Comparison of ENCODE assay signal across 18 cellular contexts in the genomic region with DNA sequence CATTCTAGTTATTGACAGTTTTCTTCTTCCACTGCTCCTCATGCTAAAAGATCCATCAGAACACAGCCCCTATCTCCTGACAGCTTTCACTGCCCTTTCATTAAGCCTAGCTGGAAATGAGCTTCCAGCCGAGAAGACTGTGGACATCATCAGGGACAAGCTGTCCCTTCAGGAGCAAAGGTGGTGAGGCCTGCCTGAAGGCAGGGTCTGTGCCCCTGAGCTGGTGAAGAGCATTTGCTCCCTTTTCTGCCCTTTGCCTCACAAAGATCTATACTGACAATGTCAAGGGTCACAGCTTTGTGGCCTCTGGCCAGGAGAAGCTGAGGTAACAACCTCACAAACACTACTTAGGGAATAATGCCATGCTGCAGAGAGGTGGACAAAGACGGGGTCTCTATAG.
"Had no signal": no experiment of that assay in that cellular context is flagged by ENCODE, and none has a peak within 500 bp of the region (broad histone marks: within the 10 kb centered on the region; RNA-seq: fewer than 3 reads in every experiment).

No MANE protein-coding gene starts in this region.

- H3K27me3 ChIP-seq: adrenal gland, foreskin keratinocyte, left lung had no signal

- FAIRE-seq: islet of Langerhans had no signal

- H3K4me1 Mint-ChIP-seq: activated naive CD4-positive, alpha-beta T cell treated with anti-CD3 and anti-CD28 coated beads, Interleukin-2, amount 50 U/mL, for 24 hours; central memory CD8-positive, alpha-beta T cell; natural killer cell; stimulated activated memory B cell treated with anti-CD40 and anti-IgM and Interleukin-4, amounts not matched to agents 10 μg/mL and 1 μg/mL and 100 μg/mL, for 72 hours had no signal

- H3K4me3 ChIP-seq: adrenal gland, coronary artery, left lung, psoas muscle had no signal

- H3K27me3 Mint-ChIP-seq: activated CD8-positive, alpha-beta T cell treated with anti-CD3 and anti-CD28 coated beads for 36 hours; activated naive CD4-positive, alpha-beta T cell treated with anti-CD3 and anti-CD28 coated beads, Interleukin-2, amount 50 U/mL, for 24 hours; central memory CD8-positive, alpha-beta T cell; stimulated activated memory B cell treated with anti-CD40 and anti-IgM and Interleukin-4, amounts not matched to agents 10 μg/mL and 1 μg/mL and 100 μg/mL, for 72 hours had no signal

- H3K27ac Mint-ChIP-seq: activated CD8-positive, alpha-beta T cell treated with anti-CD3 and anti-CD28 coated beads for 36 hours; activated naive CD4-positive, alpha-beta T cell treated with anti-CD3 and anti-CD28 coated beads, Interleukin-2, amount 50 U/mL, for 24 hours; natural killer cell; stimulated activated memory B cell treated with anti-CD40 and anti-IgM and Interleukin-4, amounts not matched to agents 10 μg/mL and 1 μg/mL and 100 μg/mL, for 72 hours had no signal

- H3K36me3 Mint-ChIP-seq: natural killer cell had no signal

- H3K9me3 ChIP-seq: adrenal gland, left lung, psoas muscle had no signal

- H3K36me3 ChIP-seq: adrenal gland had no signal

- H3K4me3 Mint-ChIP-seq: activated CD8-positive, alpha-beta T cell treated with anti-CD3 and anti-CD28 coated beads for 36 hours; activated naive CD4-positive, alpha-beta T cell treated with anti-CD3 and anti-CD28 coated beads, Interleukin-2, amount 50 U/mL, for 24 hours; central memory CD8-positive, alpha-beta T cell; natural killer cell; stimulated activated memory B cell treated with anti-CD40 and anti-IgM and Interleukin-4, amounts not matched to agents 10 μg/mL and 1 μg/mL and 100 μg/mL, for 72 hours had no signal

- H3K27ac ChIP-seq: adrenal gland, coronary artery, foreskin keratinocyte, left lung, psoas muscle had no signal

- H3K4me1 ChIP-seq: adrenal gland, left lung had no signal

- DNase-seq: activated CD4-positive, alpha-beta T cell treated with anti-CD3 and anti-CD28 coated beads for 48 hours; activated CD8-positive, alpha-beta T cell treated with anti-CD3 and anti-CD28 coated beads for 36 hours; activated effector memory CD4-positive, alpha-beta T cell treated with anti-CD3 and anti-CD28 coated beads, Interleukin-2, amount 50 U/mL, for 16 hours; activated T-cell treated with anti-CD3 and anti-CD28 coated beads, Interleukin-2, amount 50 U/mL, for 48 hours; adrenal gland; effector CD8-positive, alpha-beta T cell; foreskin keratinocyte; head of caudate nucleus; left lung; mesendoderm; natural killer cell; psoas muscle; T-helper 2 cell had no signal

- ATAC-seq: activated CD8-positive, alpha-beta T cell treated with anti-CD3 and anti-CD28 coated beads for 36 hours; foreskin keratinocyte; left lung; natural killer cell; psoas muscle; stimulated activated memory B cell treated with anti-CD40 and anti-IgM and Interleukin-4, amounts not matched to agents 10 μg/mL and 1 μg/mL and 100 μg/mL, for 72 hours had no signal
